ENCODE assay signal across 8 cellular contexts in the genomic region with DNA sequence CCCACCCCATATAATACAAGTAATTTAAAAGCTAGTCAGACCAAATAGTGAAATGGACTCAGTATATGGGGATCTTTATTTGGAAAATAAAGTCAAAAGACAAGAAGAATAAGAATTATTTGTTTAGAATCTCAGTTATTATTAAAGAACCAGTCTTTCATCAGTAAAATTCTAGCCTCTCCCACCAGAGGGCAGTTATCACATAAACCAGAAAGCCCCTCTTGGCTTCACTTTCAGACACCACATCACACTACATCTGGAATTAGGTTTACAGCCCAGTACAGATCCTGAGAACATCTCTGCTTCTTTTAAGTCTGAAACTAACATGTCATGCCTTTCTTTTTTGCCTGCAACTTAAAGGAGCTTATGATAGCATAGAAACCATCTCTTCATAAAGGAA. TPM values are rescaled to one million over a fixed set of nuclear protein-coding genes. Genes with fewer than 3 reads are reported as not detected.
DNase-seq lines count a peak whose midpoint lies in the region; ATAC-seq and TF ChIP-seq lines count a peak whose summit lies in the region.

No MANE protein-coding gene starts in this region.

- CTCF ChIA-PET in GM10248 (lab: Yijun Ruan, JAX), result interaction anchor here (0.9 to 2.4 kb wide), 11 partner anchors 9 to 424 kb away, joined by 3 to 26 read pairs (median 4); partner anchors contain the start of gene HSPB3

- POLR2A ChIA-PET in GM10248 (lab: Yijun Ruan, JAX), result no interaction called here

- no peak for ATAC-seq in GM18511 (IDR thresholded peaks at IDR 0.05; ENCODE audit: unreplicated experiment)
- no peak for ATAC-seq in stimulated activated memory B cell treated with anti-CD40 and anti-IgM and Interleukin-4, amounts not matched to agents 10 μg/mL and 1 μg/mL and 100 μg/mL, for 72 hours

- H3K4me1 Mint-ChIP-seq in stimulated activated memory B cell treated with anti-CD40 and anti-IgM and Interleukin-4, amounts not matched to agents 10 μg/mL and 1 μg/mL and 100 μg/mL, for 72 hours, result peaks cover 23% of the 10 kb centered on the region

- peak; percentile 37 for DNase-seq in GM10248 (ENCODE audit: extremely low spot score)
- peak; percentile 35 for DNase-seq in HT-29 (ENCODE audit: low spot score)
- DNase-seq in astrocyte of the spinal cord (ENCODE audit: low read depth, low spot score), result peak; percentile 47
- peak; percentile 68 for DNase-seq in myocyte (ENCODE audit: low read depth)
- DNase-seq in cerebellar nuclear complex (lab: John Stamatoyannopoulos, UW), result no peak
- no peak for DNase-seq in epidermal melanocyte (ENCODE audit: insufficient read length, low spot score)

- TF ChIP-seq CTCF in GM10248 (IDR thresholded peaks at IDR 0.05; ENCODE audit: control extremely low read depth, extremely low read depth, low read depth, missing control alignments) (peak; percentile 22), astrocyte of the spinal cord (IDR thresholded peaks at IDR 0.05; ENCODE audit: low read depth, low read length) (peak; percentile 61)

- H3K4me3 Mint-ChIP-seq in stimulated activated memory B cell treated with anti-CD40 and anti-IgM and Interleukin-4, amounts not matched to agents 10 μg/mL and 1 μg/mL and 100 μg/mL, for 72 hours, result no peak overlapping the region

- no peaks in the 10 kb centered on the region for H3K36me3 Mint-ChIP-seq in stimulated activated memory B cell treated with anti-CD40 and anti-IgM and Interleukin-4, amounts not matched to agents 10 μg/mL and 1 μg/mL and 100 μg/mL, for 72 hours

- H3K27me3 Mint-ChIP-seq in stimulated activated memory B cell treated with anti-CD40 and anti-IgM and Interleukin-4, amounts not matched to agents 10 μg/mL and 1 μg/mL and 100 μg/mL, for 72 hours, result no peaks in the 10 kb centered on the region

- H3K27ac Mint-ChIP-seq in stimulated activated memory B cell treated with anti-CD40 and anti-IgM and Interleukin-4, amounts not matched to agents 10 μg/mL and 1 μg/mL and 100 μg/mL, for 72 hours, result no peak overlapping the region

- no peaks in the 10 kb centered on the region for H3K9me3 Mint-ChIP-seq in stimulated activated memory B cell treated with anti-CD40 and anti-IgM and Interleukin-4, amounts not matched to agents 10 μg/mL and 1 μg/mL and 100 μg/mL, for 72 hours

- H3K4me3 ChIP-seq in astrocyte of the spinal cord (ENCODE audit: low read depth, low read length), result no peak overlapping the region

- in situ Hi-C loops in astrocyte of the spinal cord (cut with HindIII; ENCODE audit: low sequenced_read_pairs), result no loop called here

RNA-seq across cellular contexts. Expression of gene HSPB3, which starts 12.2 kb away (rescaled TPM):
- not detected in 2 replicates for total RNA-seq in HT-29 (2014; rRNA removed; shearing (Covaris generic))
- 270 and 498 TPM in 2 replicates for total RNA-seq in myocyte
- polyA plus RNA-seq in myocyte (2012), result 104 TPM

Comparison
In these comparisons a context has a peak if more than half of its experiments do, and no peak if none do; other contexts are left out.
1. DNase-seq: peak in GM10248 (single experiment), HT-29 (single experiment), astrocyte of the spinal cord (single experiment) and myocyte (single experiment); none in cerebellar nuclear complex (0 of 2) and epidermal melanocyte (single experiment).
2. RNA of gene HSPB3, which starts 12.2 kb away (total RNA-seq): 270 to 498 TPM in myocyte; not detected in HT-29; every median in the first group is over 100 times any median in the second.